1 cellular context compared by ENCODE assay signal in the genomic region with DNA sequence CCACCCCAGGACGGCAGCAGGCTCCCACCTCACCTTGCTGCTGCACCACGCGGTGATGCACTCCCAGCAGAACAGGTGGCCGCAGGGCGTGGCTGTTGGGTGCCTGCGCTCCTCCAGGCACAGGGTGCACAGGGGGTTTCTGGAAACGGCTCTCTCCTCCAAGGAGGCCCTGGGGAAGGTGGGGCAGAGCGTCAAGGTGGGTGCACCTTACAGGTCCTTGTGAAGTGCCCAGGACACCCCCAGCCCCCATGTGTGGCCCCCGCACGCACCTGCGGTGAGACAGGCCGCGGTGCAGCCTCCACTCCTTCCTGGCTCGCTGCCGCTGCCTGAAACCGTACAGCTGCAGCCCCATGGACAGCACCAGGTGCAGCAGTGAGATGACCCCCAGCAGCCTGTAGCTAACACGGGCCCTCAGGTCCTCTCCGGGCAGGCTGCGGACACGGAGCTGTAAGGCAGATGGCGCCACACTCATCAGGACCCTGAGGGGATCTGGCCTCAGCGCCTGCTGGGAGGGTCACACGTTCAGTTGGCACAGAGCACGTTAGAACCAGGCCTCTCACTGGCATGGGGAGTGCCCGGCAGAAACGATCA.
TF ChIP-seq lines count a peak whose summit lies in the region.

No MANE protein-coding gene starts in this region.

TF ChIP-seq in K562, 482 proteins besides CTCF, POLR2A, EP300 and RAD21:
- TF ChIP-seq HMGN3 (IDR thresholded peaks at IDR 0.05; ENCODE audit: borderline replicate concordance, extremely low read depth, insufficient read length, low read depth, low read length) (peak; percentile 31), POLR2G (IDR thresholded peaks at IDR 0.05; ENCODE audit: low read depth, low read length) (peak; percentile 77), RBM39 (optimal IDR thresholded peaks at IDR 0.05; ENCODE audit: low read depth, low read length) (no peak), RBFOX2 (IDR thresholded peaks at IDR 0.05; ENCODE audit: low read depth, low read length) (0 out of 2 replicates have a peak, but pooled peaks have one; percentile 48), FOXA3 (CRISPR knock-in tag; conservative IDR thresholded peaks at IDR 0.05 in 1 of 2, IDR thresholded peaks at IDR 0.05 in 1 of 2) (no peak), FOXM1 (IDR thresholded peaks at IDR 0.05; ENCODE audit: low read depth) (no peak), FOXM1 (CRISPR knock-in tag; IDR thresholded peaks at IDR 0.05; ENCODE audit: low read depth) (no peak), SPI1 (IDR thresholded peaks at IDR 0.05; ENCODE audit: borderline replicate concordance, low read depth, low read length) (no peak), RBM22 (IDR thresholded peaks at IDR 0.05; ENCODE audit: low read depth, low read length, poor library complexity, severe bottlenecking) (peak; percentile 56), ERF (CRISPR knock-in tag; IDR thresholded peaks at IDR 0.05) (0 out of 2 replicates have a peak, but pooled peaks have one; percentile 21)
- TF ChIP-seq, protein P1, sequence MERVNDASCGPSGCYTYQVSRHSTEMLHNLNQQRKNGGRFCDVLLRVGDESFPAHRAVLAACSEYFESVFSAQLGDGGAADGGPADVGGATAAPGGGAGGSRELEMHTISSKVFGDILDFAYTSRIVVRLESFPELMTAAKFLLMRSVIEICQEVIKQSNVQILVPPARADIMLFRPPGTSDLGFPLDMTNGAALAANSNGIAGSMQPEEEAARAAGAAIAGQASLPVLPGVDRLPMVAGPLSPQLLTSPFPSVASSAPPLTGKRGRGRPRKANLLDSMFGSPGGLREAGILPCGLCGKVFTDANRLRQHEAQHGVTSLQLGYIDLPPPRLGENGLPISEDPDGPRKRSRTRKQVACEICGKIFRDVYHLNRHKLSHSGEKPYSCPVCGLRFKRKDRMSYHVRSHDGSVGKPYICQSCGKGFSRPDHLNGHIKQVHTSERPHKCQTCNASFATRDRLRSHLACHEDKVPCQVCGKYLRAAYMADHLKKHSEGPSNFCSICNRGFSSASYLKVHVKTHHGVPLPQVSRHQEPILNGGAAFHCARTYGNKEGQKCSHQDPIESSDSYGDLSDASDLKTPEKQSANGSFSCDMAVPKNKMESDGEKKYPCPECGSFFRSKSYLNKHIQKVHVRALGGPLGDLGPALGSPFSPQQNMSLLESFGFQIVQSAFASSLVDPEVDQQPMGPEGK (CRISPR knock-in tag; IDR thresholded peaks at IDR 0.05; ENCODE audit: borderline replicate concordance) = no peak
- TF ChIP-seq, protein P2, sequence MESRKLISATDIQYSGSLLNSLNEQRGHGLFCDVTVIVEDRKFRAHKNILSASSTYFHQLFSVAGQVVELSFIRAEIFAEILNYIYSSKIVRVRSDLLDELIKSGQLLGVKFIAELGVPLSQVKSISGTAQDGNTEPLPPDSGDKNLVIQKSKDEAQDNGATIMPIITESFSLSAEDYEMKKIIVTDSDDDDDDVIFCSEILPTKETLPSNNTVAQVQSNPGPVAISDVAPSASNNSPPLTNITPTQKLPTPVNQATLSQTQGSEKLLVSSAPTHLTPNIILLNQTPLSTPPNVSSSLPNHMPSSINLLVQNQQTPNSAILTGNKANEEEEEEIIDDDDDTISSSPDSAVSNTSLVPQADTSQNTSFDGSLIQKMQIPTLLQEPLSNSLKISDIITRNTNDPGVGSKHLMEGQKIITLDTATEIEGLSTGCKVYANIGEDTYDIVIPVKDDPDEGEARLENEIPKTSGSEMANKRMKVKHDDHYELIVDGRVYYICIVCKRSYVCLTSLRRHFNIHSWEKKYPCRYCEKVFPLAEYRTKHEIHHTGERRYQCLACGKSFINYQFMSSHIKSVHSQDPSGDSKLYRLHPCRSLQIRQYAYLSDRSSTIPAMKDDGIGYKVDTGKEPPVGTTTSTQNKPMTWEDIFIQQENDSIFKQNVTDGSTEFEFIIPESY (CRISPR knock-in tag; IDR thresholded peaks at IDR 0.05) = peak; percentile 76
